ENCODE assay signal across 10 cellular contexts in genomic region chr9:70260606-70261005, GRCh38. TPM values are rescaled to one million over a fixed set of nuclear protein-coding genes. Genes with fewer than 3 reads are reported as not detected.
DNase-seq lines count a peak whose midpoint lies in the region; ATAC-seq and TF ChIP-seq lines count a peak whose summit lies in the region.
"Had no signal": no experiment of that assay in that cellular context is flagged by ENCODE, and none has a peak within 500 bp of the region (broad histone marks: within the 10 kb centered on the region; RNA-seq: fewer than 3 reads in every experiment).

No MANE protein-coding gene starts in this region.

- WGBS in neuronal stem cell (ENCODE audit: extremely low coverage in 2 of 2, insufficient read length in 2 of 2, insufficient replicate concordance in 1 of 2), 2 donors, result no CpG with 5 or more reads among the region's 8 CpGs

- H3K4me3 ChIP-seq in BLaER1 (peak overlapping the region; percentile 90; the same call in 1 of the 2 replicates), OCI-LY3 (ENCODE audit: low read length) (no peak overlapping the region), iPS-18a (ENCODE audit: low read length) (peak overlapping the region; percentile 90), neuronal stem cell (ENCODE audit: low read length in 2 of 2) (peak overlapping the region in 1 of 2 donors; percentile 88)

- no peak for DNase-seq in effector CD4-positive, alpha-beta T cell
- DNase-seq in neuronal stem cell (ENCODE audit: low spot score), result no peak
- DNase-seq: activated effector memory CD4-positive, alpha-beta T cell treated with anti-CD3 and anti-CD28 coated beads, Interleukin-2, amount 50 U/mL, for 16 hours; NCI-H1092 had no signal

- H3K4ac ChIP-seq in neuronal stem cell (ENCODE audit: low read length), result no peak overlapping the region

- H3K4me2 ChIP-seq in BLaER1 (peak overlapping the region; percentile 80), OCI-LY3 (ENCODE audit: low read length) (peak overlapping the region; percentile 72), neuronal stem cell (ENCODE audit: insufficient read depth, low read length, poor library complexity, severe bottlenecking) (no peak overlapping the region)

- no peak overlapping the region for H2AK5ac ChIP-seq in neuronal stem cell (ENCODE audit: low read depth, low read length)

- no peak overlapping the region for H3K18ac ChIP-seq in neuronal stem cell (ENCODE audit: low read length)

- H4K20me1 ChIP-seq in BLaER1 (peaks cover 54% of the 10 kb centered on the region), OCI-LY3 (ENCODE audit: insufficient read depth, low read length) (peaks cover 35% of the 10 kb centered on the region)

- no peak overlapping the region for H2BK12ac ChIP-seq in neuronal stem cell (ENCODE audit: low read length)

- H2AFZ ChIP-seq in OCI-LY3 (ENCODE audit: low read depth, low read length) (no peak overlapping the region), neuronal stem cell (ENCODE audit: low read length) (no peak overlapping the region)

- no peak overlapping the region for H4K8ac ChIP-seq in neuronal stem cell (ENCODE audit: low read depth, low read length)

- ATAC-seq in GM19397 (IDR thresholded peaks at IDR 0.05; ENCODE audit: unreplicated experiment), result peak; percentile 16
- no peak for ATAC-seq in HG03097 (IDR thresholded peaks at IDR 0.05; ENCODE audit: low FRiP score, unreplicated experiment)
- no peak for ATAC-seq in HG03045 (IDR thresholded peaks at IDR 0.05; ENCODE audit: unreplicated experiment)

- no peak for TF ChIP-seq CTCF in OCI-LY3 (IDR thresholded peaks at IDR 0.05; ENCODE audit: low read depth, low read length)

- H3K4me1 ChIP-seq in BLaER1 (peaks cover 47% of the 10 kb centered on the region), OCI-LY3 (ENCODE audit: low read length) (peaks cover 32% of the 10 kb centered on the region), iPS-18a (ENCODE audit: control insufficient read depth, low read depth, low read length) (peaks cover 10% of the 10 kb centered on the region), neuronal stem cell (ENCODE audit: control insufficient read depth in 2 of 2, insufficient read depth in 1 of 2, low read depth in 1 of 2, low read length in 2 of 2) (peaks cover 16 to 21% of the 10 kb centered on the region in 2 donors)

- H2BK120ac ChIP-seq in neuronal stem cell (ENCODE audit: low read depth, low read length), result no peak overlapping the region

- H4K91ac ChIP-seq in neuronal stem cell (ENCODE audit: low read depth, low read length, poor library complexity), result no peak overlapping the region

- no peak overlapping the region for H3K14ac ChIP-seq in neuronal stem cell (ENCODE audit: low read length)

- H2BK5ac ChIP-seq in neuronal stem cell (ENCODE audit: low read length), result no peak overlapping the region

- H3K23ac ChIP-seq in neuronal stem cell (ENCODE audit: low read depth, low read length, poor library complexity), result no peak overlapping the region

- no peak overlapping the region for H3K27ac ChIP-seq in BLaER1
- no peak overlapping the region for H3K27ac ChIP-seq in OCI-LY3 (ENCODE audit: low read length)
- H3K27ac ChIP-seq in iPS-18a (ENCODE audit: low read length), result no peak overlapping the region
- H3K27ac ChIP-seq in neuronal stem cell (replicated peaks; ENCODE audit: low read length), result no peak overlapping the region

- H3K9me3 ChIP-seq in BLaER1, result no peaks in the 10 kb centered on the region
- no peaks in the 10 kb centered on the region for H3K9me3 ChIP-seq in OCI-LY3 (ENCODE audit: insufficient read depth, low read length)
- H3K9me3 ChIP-seq in iPS-18a (ENCODE audit: control insufficient read depth, low read depth, low read length), result no peaks in the 10 kb centered on the region
- H3K9me3 ChIP-seq in neuronal stem cell (replicated peaks in 1 of 2; ENCODE audit: control insufficient read depth in 2 of 2, insufficient read depth in 1 of 2, low read depth in 1 of 2, low read length in 2 of 2), result no peaks in the 10 kb centered on the region

- H2BK15ac ChIP-seq in neuronal stem cell (ENCODE audit: low read length), result no peak overlapping the region

- H3K9ac ChIP-seq in BLaER1 (no peak overlapping the region; the same call in 1 of the 2 replicates), OCI-LY3 (ENCODE audit: low read length) (no peak overlapping the region), iPS-18a (ENCODE audit: low read length) (no peak overlapping the region), neuronal stem cell (ENCODE audit: low read depth, low read length, poor library complexity) (no peak overlapping the region)

- H3K36me3 ChIP-seq in BLaER1, result peaks cover 49% of the 10 kb centered on the region
- peaks cover 38% of the 10 kb centered on the region for H3K36me3 ChIP-seq in OCI-LY3 (replicated peaks; ENCODE audit: low read depth, low read length)
- H3K36me3 ChIP-seq in iPS-18a (ENCODE audit: control insufficient read depth, low read depth, low read length), result peaks cover 32% of the 10 kb centered on the region
- H3K36me3 ChIP-seq in neuronal stem cell (replicated peaks in 1 of 2; ENCODE audit: control insufficient read depth in 2 of 2, insufficient read depth in 2 of 2, low read length in 2 of 2), result peaks cover 5 to 55% of the 10 kb centered on the region in 2 donors

- peaks cover 2% of the 10 kb centered on the region for H3K79me1 ChIP-seq in neuronal stem cell (ENCODE audit: low read depth, low read length)

- peaks cover 48% of the 10 kb centered on the region for H3K79me2 ChIP-seq in OCI-LY3 (ENCODE audit: low read length)

- H3K27me3 ChIP-seq in BLaER1, result no peaks in the 10 kb centered on the region
- no peaks in the 10 kb centered on the region for H3K27me3 ChIP-seq in OCI-LY3 (ENCODE audit: low read depth, low read length)
- peaks cover 11% of the 10 kb centered on the region for H3K27me3 ChIP-seq in iPS-18a (ENCODE audit: control insufficient read depth, insufficient read depth, low read length)
- no peaks in the 10 kb centered on the region for H3K27me3 ChIP-seq in neuronal stem cell (ENCODE audit: control insufficient read depth in 3 of 3, insufficient read depth in 3 of 3, low read depth in 1 of 3, low read length in 3 of 3)

RNA-seq across cellular contexts. Expression of gene SMC5, which starts 1.8 kb away (rescaled TPM):
- 26.5 TPM for polyA plus RNA-seq in neuronal stem cell (2013, experiment 1 of 2)
- polyA plus RNA-seq in neuronal stem cell (2013, experiment 2 of 2), result 26.7 TPM
